ENCODE assay signal across 26 cellular contexts in genomic region chr3:186724911-186725310, GRCh38.
"Had no signal": no experiment of that assay in that cellular context is flagged by ENCODE, and none has a peak within 500 bp of the region (broad histone marks: within the 10 kb centered on the region; RNA-seq: fewer than 3 reads in every experiment).

No MANE protein-coding gene starts in this region.

- H3K4me1 ChIP-seq: pancreas, prostate gland, suprapubic skin, tibial nerve, uterus had no signal

- H3K4me1 Mint-ChIP-seq: naive thymus-derived CD4-positive, alpha-beta T cell; stimulated activated effector memory CD8-positive, alpha-beta T cell treated with anti-CD3 and anti-CD28 coated beads, Interleukin-12 subunit alpha, Interleukin-12 subunit beta, amount 100 ng/mL, for 72 hours had no signal

- H3K27me3 ChIP-seq: pancreas, uterus had no signal

- H3K9me3 ChIP-seq: left ventricle myocardium inferior, mucosa of descending colon, pancreas, prostate gland, suprapubic skin, thoracic aorta, tibial nerve, uterus had no signal

- H3K9me3 Mint-ChIP-seq: naive thymus-derived CD4-positive, alpha-beta T cell; natural killer cell treated with Interleukin-12 subunit alpha and Interleukin-12 subunit beta and Interleukin-15 and Interleukin-18, amount 100 ng/mL, for 72 hours; stimulated activated effector memory CD8-positive, alpha-beta T cell treated with anti-CD3 and anti-CD28 coated beads, Interleukin-12 subunit alpha, Interleukin-12 subunit beta, amount 100 ng/mL, for 72 hours; stimulated activated naive CD8-positive, alpha-beta T cell treated with anti-CD3 and anti-CD28 coated beads, Interleukin-15, Interleukin-2, amounts not matched to agents 100 ng/mL and 50 ng/mL, for 24 hours had no signal

- H3K36me3 ChIP-seq: left ventricle myocardium inferior, pancreas, prostate gland, suprapubic skin, thoracic aorta, tibial nerve, uterus had no signal

- H3K27ac ChIP-seq: left ventricle myocardium inferior, pancreas, prostate gland, skin epidermis, suprapubic skin, thoracic aorta, tibial nerve, uterus had no signal

- DNase-seq: hypothalamus; islet precursor cell; left ventricle myocardium inferior; midbrain; mucosa of descending colon; naive thymus-derived CD4-positive, alpha-beta T cell; pancreas; posterior cingulate gyrus; retina; right cardiac atrium; stimulated activated CD4-positive, alpha-beta T cell treated with anti-CD3 and anti-CD28 coated beads, Interleukin-12 subunit alpha, Interleukin-12 subunit beta, amount 100 ng/mL, for 4 hours; stimulated activated CD4-positive, alpha-beta T cell treated with anti-CD3 and anti-CD28 coated beads, Interleukin-15, amount 100 ng/mL, for 24 hours; stimulated activated CD4-positive, alpha-beta T cell treated with anti-CD3 and anti-CD28 coated beads, Interleukin-2, amount 100 ng/mL, for 24 hours; stimulated activated CD4-positive, alpha-beta T cell treated with anti-CD3 and anti-CD28 coated beads, Interleukin-4, amount 100 ng/mL, for 1 hour; stimulated activated naive CD4-positive, alpha-beta T cell; uterus had no signal

- H3K4me3 ChIP-seq: left ventricle myocardium inferior, lung, mucosa of descending colon, pancreas, prostate gland, skin epidermis, suprapubic skin, thoracic aorta, tibial nerve, uterus had no signal

- H3K4me3 Mint-ChIP-seq: naive thymus-derived CD4-positive, alpha-beta T cell; natural killer cell treated with Interleukin-12 subunit alpha and Interleukin-12 subunit beta and Interleukin-15 and Interleukin-18, amount 100 ng/mL, for 72 hours; stimulated activated effector memory CD8-positive, alpha-beta T cell treated with anti-CD3 and anti-CD28 coated beads, Interleukin-12 subunit alpha, Interleukin-12 subunit beta, amount 100 ng/mL, for 72 hours; stimulated activated naive CD8-positive, alpha-beta T cell treated with anti-CD3 and anti-CD28 coated beads, Interleukin-15, Interleukin-2, amounts not matched to agents 100 ng/mL and 50 ng/mL, for 24 hours; type B pancreatic cell had no signal

- H3K36me3 Mint-ChIP-seq: naive thymus-derived CD4-positive, alpha-beta T cell; natural killer cell treated with Interleukin-12 subunit alpha and Interleukin-12 subunit beta and Interleukin-15 and Interleukin-18, amount 100 ng/mL, for 72 hours; stimulated activated effector memory CD8-positive, alpha-beta T cell treated with anti-CD3 and anti-CD28 coated beads, Interleukin-12 subunit alpha, Interleukin-12 subunit beta, amount 100 ng/mL, for 72 hours; type B pancreatic cell had no signal

- H3K27ac Mint-ChIP-seq: naive thymus-derived CD4-positive, alpha-beta T cell; natural killer cell treated with Interleukin-12 subunit alpha and Interleukin-12 subunit beta and Interleukin-15 and Interleukin-18, amount 100 ng/mL, for 72 hours; stimulated activated effector memory CD8-positive, alpha-beta T cell treated with anti-CD3 and anti-CD28 coated beads, Interleukin-12 subunit alpha, Interleukin-12 subunit beta, amount 100 ng/mL, for 72 hours; stimulated activated naive CD8-positive, alpha-beta T cell treated with anti-CD3 and anti-CD28 coated beads, Interleukin-15, Interleukin-2, amounts not matched to agents 100 ng/mL and 50 ng/mL, for 24 hours; type B pancreatic cell had no signal

- H3K27me3 Mint-ChIP-seq: stimulated activated naive CD8-positive, alpha-beta T cell treated with anti-CD3 and anti-CD28 coated beads, Interleukin-15, Interleukin-2, amounts not matched to agents 100 ng/mL and 50 ng/mL, for 24 hours had no signal
